19 cellular contexts compared by ENCODE assay signal in the genomic region with DNA sequence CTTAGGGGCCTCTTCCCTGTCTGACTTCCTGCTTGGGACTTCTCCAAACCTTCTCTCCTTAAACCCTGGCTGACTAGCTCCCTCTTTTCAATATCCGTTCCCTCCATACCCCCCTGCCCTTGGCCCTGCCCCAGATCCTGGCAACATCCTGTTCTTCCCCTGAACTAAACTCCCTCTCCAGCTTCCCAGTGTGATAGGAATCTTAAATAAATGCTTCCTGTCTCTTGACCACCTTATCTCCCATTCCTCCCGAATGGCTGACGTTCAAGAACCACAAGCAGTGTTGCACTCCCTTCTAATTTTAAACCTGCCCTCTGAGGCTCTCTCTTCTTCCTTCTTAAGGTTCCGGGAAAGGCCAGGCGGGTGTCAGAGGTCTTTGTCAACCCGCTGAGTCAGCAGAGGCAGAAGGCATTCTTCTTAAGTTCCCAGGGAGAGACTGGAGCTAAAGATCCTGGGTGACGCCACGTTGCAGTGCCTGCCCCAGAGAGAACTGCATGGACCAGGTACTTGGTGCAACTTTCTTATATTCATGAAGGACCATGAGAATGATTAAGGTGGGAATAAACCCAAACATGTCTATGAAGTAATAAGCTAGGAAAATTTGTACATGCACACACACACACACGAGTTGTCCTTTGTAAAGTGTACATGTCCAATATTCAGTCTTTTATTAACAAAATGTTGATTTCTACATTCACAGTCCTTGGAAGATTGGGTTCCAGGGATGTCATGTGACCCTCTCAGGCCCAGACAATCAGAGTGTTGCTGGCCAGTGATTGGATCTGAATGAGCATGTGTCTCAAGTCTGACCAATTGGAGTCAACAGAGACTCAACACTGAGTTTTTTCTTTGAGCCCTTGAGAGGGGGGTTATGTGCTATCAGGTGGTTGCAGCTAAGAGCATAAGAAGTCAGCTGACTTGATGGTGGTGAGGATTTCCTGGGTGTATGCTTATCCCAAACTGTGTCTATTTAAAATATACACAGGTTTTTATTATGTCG.
A peak's percentile ranks its signal among the peaks of the same experiment; 100 is the strongest.
DNase-seq lines count a peak whose midpoint lies in the region; FAIRE-seq and TF ChIP-seq lines count a peak whose summit lies in the region.
"Had no signal": no experiment of that assay in that cellular context is flagged by ENCODE, and none has a peak within 500 bp of the region (broad histone marks: within the 10 kb centered on the region; RNA-seq: fewer than 3 reads in every experiment).

No MANE protein-coding gene starts in this region.

- H3K36me3 ChIP-seq in CD8-positive, alpha-beta memory T cell (ENCODE audit: insufficient read depth, low read length) = no peaks in the 10 kb centered on the region
- H3K36me3 ChIP-seq: sigmoid colon, vagina had no signal

- POLR2A ChIA-PET in CD8-positive, alpha-beta memory T cell (lab: Charles Lee) = no interaction called here

- H3K36me3 Mint-ChIP-seq in CD8-positive, alpha-beta memory T cell = no peaks in the 10 kb centered on the region
- H3K36me3 Mint-ChIP-seq: brain; CD4-positive, CD25-positive, alpha-beta regulatory T cell had no signal

- no peak overlapping the region for H3K4me3 ChIP-seq in cardiac fibroblast (replicated peaks in 1 of 2; ENCODE audit: low read depth in 2 of 2, low read length in 2 of 2)
- H3K4me3 ChIP-seq in CD8-positive, alpha-beta memory T cell (ENCODE audit: low read length) = no peak overlapping the region
- H3K4me3 ChIP-seq: GM23248, sigmoid colon, vagina had no signal

- no peaks in the 10 kb centered on the region for H3K27me3 Mint-ChIP-seq in CD8-positive, alpha-beta memory T cell
- H3K27me3 Mint-ChIP-seq: CD4-positive, CD25-positive, alpha-beta regulatory T cell had no signal

- no peak overlapping the region for H3K27ac Mint-ChIP-seq in CD8-positive, alpha-beta memory T cell
- H3K27ac Mint-ChIP-seq: CD4-positive, CD25-positive, alpha-beta regulatory T cell had no signal

- H3K4me1 ChIP-seq in CD8-positive, alpha-beta memory T cell (ENCODE audit: insufficient read depth, low read length) = no peaks in the 10 kb centered on the region
- H3K4me1 ChIP-seq: sigmoid colon, vagina had no signal

- no peaks in the 10 kb centered on the region for H3K27me3 ChIP-seq in CD8-positive, alpha-beta memory T cell (ENCODE audit: insufficient read depth, low read length, poor library complexity, severe bottlenecking)
- H3K27me3 ChIP-seq: sigmoid colon, vagina had no signal

- CTCF ChIA-PET in CD8-positive, alpha-beta memory T cell (lab: Charles Lee) = no interaction called here

- TF ChIP-seq CTCF in cardiac fibroblast (IDR thresholded peaks at IDR 0.05; ENCODE audit: low read depth, low read length) = no peak

- H3K9me3 ChIP-seq in CD8-positive, alpha-beta memory T cell (ENCODE audit: low read length) = no peaks in the 10 kb centered on the region
- H3K9me3 ChIP-seq: sigmoid colon, vagina had no signal

- no peak for FAIRE-seq in H54 (lab: Jason Lieb, UNC)
- FAIRE-seq: GM19239, TTC549 had no signal

- H3K4me1 Mint-ChIP-seq in CD8-positive, alpha-beta memory T cell = no peaks in the 10 kb centered on the region
- H3K4me1 Mint-ChIP-seq: brain had no signal

- DNase-seq in M059J (ENCODE audit: low read depth) = peak; percentile 98
- peak; percentile 90 to 97 for DNase-seq in cardiac fibroblast (ENCODE audit: low read depth in 2 of 2)
- DNase-seq in kidney tubule cell (ENCODE audit: low spot score) = peak; percentile 2
- DNase-seq in smooth muscle cell of the brain vasculature (ENCODE audit: low read depth, low spot score) = peak; percentile 4
- no peak for DNase-seq in DMS53 (lab: John Stamatoyannopoulos, UW)
- DNase-seq in H54 (ENCODE audit: insufficient read length, low spot score) = no peak
- DNase-seq in CD8-positive, alpha-beta memory T cell = no peak
- DNase-seq: activated CD8-positive, alpha-beta memory T cell treated with anti-CD3 and anti-CD28 coated beads for 24 hours; activated effector memory CD4-positive, alpha-beta T cell treated with Interleukin-2 at 50 U/mL for 16 hours; CD4-positive, CD25-positive, alpha-beta regulatory T cell; GM23248; NCI-H2081 treated with DMSO at 0.1 percent for 48 hours; SHP77; sigmoid colon; stimulated activated naive CD8-positive, alpha-beta T cell treated with anti-CD3 and anti-CD28 coated beads, Interleukin-15, Interleukin-2, amounts not matched to agents 100 U/mL and 50 U/mL, for 24 hours had no signal

- no peak for TF ChIP-seq POLR2A in H54 (IDR thresholded peaks at IDR 0.05; ENCODE audit: low read depth, low read length)

- peaks cover 3 to 12% (median 8%) of the 10 kb centered on the region in 5 donors for H3K9me3 Mint-ChIP-seq in CD8-positive, alpha-beta memory T cell

- H3K27ac ChIP-seq in CD8-positive, alpha-beta memory T cell (ENCODE audit: low read depth, low read length) = no peak overlapping the region
- H3K27ac ChIP-seq: GM23248, sigmoid colon, vagina had no signal

- H3K4me3 Mint-ChIP-seq in CD8-positive, alpha-beta memory T cell = no peak overlapping the region
- H3K4me3 Mint-ChIP-seq: brain; CD4-positive, CD25-positive, alpha-beta regulatory T cell had no signal

Comparison
In these comparisons a context has a peak if more than half of its experiments do, and no peak if none do; other contexts are left out.
1. DNase-seq: peak in M059J (single experiment), cardiac fibroblast (2 of 2), kidney tubule cell (single experiment) and smooth muscle cell of the brain vasculature (single experiment); none in DMS53 (single experiment), H54 (single experiment) and CD8-positive, alpha-beta memory T cell (0 of 5).